In genomic region chr5:119404033-119404432, GRCh38 we compare ENCODE assay signal across 19 cellular contexts.
"Had no signal": no experiment of that assay in that cellular context is flagged by ENCODE, and none has a peak within 500 bp of the region (broad histone marks: within the 10 kb centered on the region; RNA-seq: fewer than 3 reads in every experiment).

No MANE protein-coding gene starts in this region.

- H3K9me3 ChIP-seq: esophagus squamous epithelium, heart right ventricle, left lung, prostate gland had no signal

- H3K27me3 ChIP-seq: esophagus squamous epithelium, left lung had no signal

- H3K36me3 Mint-ChIP-seq: activated naive CD4-positive, alpha-beta T cell treated with anti-CD3 and anti-CD28 coated beads, Interleukin-2, amount 50 U/mL, for 24 hours; type B pancreatic cell had no signal

- H3K4me1 ChIP-seq: prostate gland had no signal

- H3K9me3 Mint-ChIP-seq: activated naive CD4-positive, alpha-beta T cell treated with anti-CD3 and anti-CD28 coated beads, Interleukin-2, amount 50 U/mL, for 24 hours; activated T-cell treated with anti-CD3 and anti-CD28 coated beads, Interleukin-2, amount 50 U/mL, for 4 hours; stimulated activated naive CD8-positive, alpha-beta T cell treated with anti-CD3 and anti-CD28 coated beads, Interleukin-15, amount 100 ng/mL, for 72 hours; T-helper 2 cell treated with Interferon-gamma antibody and Interleukin-4, amounts not matched to agents 5 μg/mL and 100 μg/mL, for 36 hours; type B pancreatic cell had no signal

- H3K4me3 ChIP-seq: esophagus squamous epithelium, heart right ventricle, left lung, prostate gland had no signal

- H3K4me3 Mint-ChIP-seq: activated CD4-positive, alpha-beta T cell treated with anti-CD3 and anti-CD28 coated beads, Interleukin-2, amount 10 ng/mL, durations not matched to agents 24 days and 14 days; activated CD8-positive, alpha-beta T cell treated with anti-CD3 and anti-CD28 coated beads, Interleukin-2, amount 10 ng/mL, durations not matched to agents 7 days and 5 days; activated naive CD4-positive, alpha-beta T cell treated with anti-CD3 and anti-CD28 coated beads, Interleukin-2, amount 50 U/mL, for 24 hours; activated T-cell treated with anti-CD3 and anti-CD28 coated beads, Interleukin-2, amount 50 U/mL, for 4 hours; stimulated activated naive CD8-positive, alpha-beta T cell treated with anti-CD3 and anti-CD28 coated beads, Interleukin-15, amount 100 ng/mL, for 72 hours; T-helper 2 cell treated with Interferon-gamma antibody and Interleukin-4, amounts not matched to agents 5 μg/mL and 100 μg/mL, for 36 hours; type B pancreatic cell had no signal

- H3K27ac ChIP-seq: esophagus squamous epithelium, heart right ventricle, left lung, prostate gland had no signal

- H3K27ac Mint-ChIP-seq: activated CD4-positive, alpha-beta T cell treated with anti-CD3 and anti-CD28 coated beads, Interleukin-2, amount 10 ng/mL, durations not matched to agents 24 days and 14 days; activated CD8-positive, alpha-beta T cell treated with anti-CD3 and anti-CD28 coated beads, Interleukin-2, amount 10 ng/mL, durations not matched to agents 7 days and 5 days; activated naive CD4-positive, alpha-beta T cell treated with anti-CD3 and anti-CD28 coated beads, Interleukin-2, amount 50 U/mL, for 24 hours; stimulated activated naive CD8-positive, alpha-beta T cell treated with anti-CD3 and anti-CD28 coated beads, Interleukin-15, amount 100 ng/mL, for 72 hours; T-helper 2 cell treated with Interferon-gamma antibody and Interleukin-4, amounts not matched to agents 5 μg/mL and 100 μg/mL, for 36 hours; type B pancreatic cell had no signal

- DNase-seq: activated CD4-positive, alpha-beta T cell treated with anti-CD3 and anti-CD28 coated beads, Interleukin-2, amount 10 ng/mL, durations not matched to agents 24 days and 14 days; activated CD4-positive, CD25-positive, alpha-beta regulatory T cell; activated CD8-positive, alpha-beta T cell treated with anti-CD3 and anti-CD28 coated beads, Interleukin-2, amount 10 ng/mL, durations not matched to agents 7 days and 5 days; activated gamma-delta T cell; activated T-cell treated with anti-CD3 and anti-CD28 coated beads, Interleukin-2, amount 50 U/mL, for 4 hours; dermis blood vessel endothelial cell; effector memory CD4-positive, alpha-beta T cell; esophagus squamous epithelium; heart right ventricle; left lung; midbrain; right cardiac atrium; stimulated activated naive CD8-positive, alpha-beta T cell treated with anti-CD3 and anti-CD28 coated beads, Interleukin-15, amount 100 ng/mL, for 72 hours had no signal

- ATAC-seq: activated CD8-positive, alpha-beta T cell treated with anti-CD3 and anti-CD28 coated beads, Interleukin-2, amount 10 ng/mL, durations not matched to agents 7 days and 5 days; activated T-cell treated with anti-CD3 and anti-CD28 coated beads, Interleukin-2, amount 50 U/mL, for 4 hours; heart right ventricle; left lung; right cardiac atrium; stimulated activated naive CD8-positive, alpha-beta T cell treated with anti-CD3 and anti-CD28 coated beads, Interleukin-15, amount 100 ng/mL, for 72 hours had no signal

- H3K36me3 ChIP-seq: esophagus squamous epithelium, heart right ventricle, left lung, prostate gland had no signal

- FAIRE-seq: bronchial epithelial cell, endothelial cell of umbilical vein had no signal

- H3K27me3 Mint-ChIP-seq: activated naive CD4-positive, alpha-beta T cell treated with anti-CD3 and anti-CD28 coated beads, Interleukin-2, amount 50 U/mL, for 24 hours; stimulated activated naive CD8-positive, alpha-beta T cell treated with anti-CD3 and anti-CD28 coated beads, Interleukin-15, amount 100 ng/mL, for 72 hours had no signal
